Comparison of ENCODE assay signal across 8 cellular contexts in genomic region chr10:101587725-101588614, GRCh38.
DNase-seq lines count a peak whose midpoint lies in the region; ATAC-seq lines count a peak whose summit lies in the region.

TSS of gene DPCD (plus strand) at chr10:101588321. CDS start at chr10:101588337, 16 bp downstream.
TSS of gene POLL (minus strand) at chr10:101588257. CDS start at chr10:101587360, 897 bp downstream.

- DNase-seq in GM19240 (ENCODE audit: insufficient read length, low spot score): peak; percentile 99
- peak; percentile 79 to 91 for DNase-seq in NCI-H526 (lab: John Stamatoyannopoulos, UW)
- peak; percentile 75 to 90 for DNase-seq in activated CD4-positive, alpha-beta T cell treated with anti-CD3 and anti-CD28 coated beads, Interleukin-2, amount 50 U/mL, for 24 hours (ENCODE audit: low read depth in 1 of 2, low spot score in 1 of 2)
- peak; percentile 95 for DNase-seq in dedifferentiated amniotic fluid mesenchymal stem cell (ENCODE audit: extremely low spot score)
- DNase-seq in left kidney (ENCODE audit: low read depth, low spot score): peak; percentile 99
- peak; percentile 90 for DNase-seq in stimulated activated CD4-positive, alpha-beta T cell treated with anti-CD3 and anti-CD28 coated beads, Interleukin-1b, Interleukin-23, amount 100 ng/mL, for 48 hours

- H3K4me3 ChIP-seq in BLaER1: peak within 1 kb of the TSS; percentile 71

- H3K36me3 ChIP-seq in BLaER1: peaks cover 6% of the 10 kb centered on the region; the same call in 1 of the 2 replicates

- peak; percentile 80 for ATAC-seq in HG03457 (IDR thresholded peaks at IDR 0.05; ENCODE audit: unreplicated experiment)

- H3K27me3 ChIP-seq in BLaER1: peaks cover 30% of the 10 kb centered on the region

- H4K20me1 ChIP-seq in BLaER1: no peaks in the 10 kb centered on the region

- peaks cover 9% of the 10 kb centered on the region; the same call in 1 of the 2 replicates for H3K9me3 ChIP-seq in BLaER1

- peaks cover 17% of the 10 kb centered on the region; the same call in 1 of the 2 replicates for H3K4me1 ChIP-seq in BLaER1

- peak within 1 kb of the TSS; percentile 52; the same call in 1 of the 2 replicates for H3K27ac ChIP-seq in BLaER1

- H3K4me2 ChIP-seq in BLaER1: peak within 1 kb of the TSS; percentile 78

- H3K9ac ChIP-seq in BLaER1: peak within 1 kb of the TSS; percentile 66

Comparison
In these comparisons a context has a peak if more than half of its experiments do, and no peak if none do; other contexts are left out.
1. Peak in every context shown above with its lines: DNase-seq, ATAC-seq, H3K4me3 ChIP-seq and H3K27ac ChIP-seq.